8 cellular contexts compared by ENCODE assay signal in the genomic region with DNA sequence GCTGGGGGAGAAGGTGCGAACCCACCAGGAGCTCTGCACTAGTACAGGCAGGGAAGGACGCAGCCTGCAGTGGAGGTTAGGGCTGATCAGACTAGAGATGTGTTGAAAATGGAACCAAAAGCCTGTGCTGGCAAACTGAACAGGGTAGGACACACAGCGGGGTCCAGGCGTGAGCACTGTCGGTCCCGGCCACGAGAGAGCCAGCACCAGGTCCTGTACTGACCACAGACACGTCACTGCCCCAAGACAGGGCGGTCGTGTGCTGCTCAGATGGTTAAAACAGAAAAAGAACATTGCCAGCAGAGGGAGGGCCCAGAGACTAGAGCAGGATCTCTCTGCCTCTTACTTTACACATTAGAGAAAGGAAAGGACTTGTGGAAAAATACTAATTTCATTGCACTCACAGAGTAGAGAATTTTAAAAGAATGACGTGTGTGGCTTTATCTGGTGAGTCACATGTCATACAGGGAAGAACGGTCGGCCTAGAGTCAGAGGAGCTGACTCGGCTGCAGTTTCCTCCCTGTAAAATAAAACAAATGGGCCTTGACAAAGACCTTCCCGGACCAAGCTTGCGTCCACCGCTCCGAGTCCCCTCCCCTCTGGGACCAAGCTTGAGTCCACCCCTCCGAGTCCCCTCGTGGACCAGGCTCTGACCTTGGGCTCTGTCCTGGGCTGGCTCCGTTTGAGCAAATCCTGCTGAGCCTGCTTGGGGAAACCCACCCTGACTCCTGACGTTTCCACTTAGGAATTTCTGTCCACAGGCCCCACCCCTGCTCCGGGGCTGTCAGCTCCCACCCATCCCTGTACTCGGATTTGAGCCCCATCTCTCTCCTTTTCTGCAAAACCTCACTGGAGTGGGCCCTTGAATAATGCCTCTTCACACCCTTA. TPM values are rescaled to one million over a fixed set of nuclear protein-coding genes. Genes with fewer than 3 reads are reported as not detected.
A peak's percentile ranks its signal among the peaks of the same experiment; 100 is the strongest.
DNase-seq lines count a peak whose midpoint lies in the region; ATAC-seq and TF ChIP-seq lines count a peak whose summit lies in the region.

No MANE protein-coding gene starts in this region.

- TF ChIP-seq CTCF in parathyroid adenoma (IDR thresholded peaks at IDR 0.05): peak; percentile 12

- no peaks in the 10 kb centered on the region for H3K9me3 Mint-ChIP-seq in activated CD8-positive, alpha-beta T cell treated with anti-CD3 and anti-CD28 coated beads, Interleukin-2, amount 10 ng/mL, durations not matched to agents 7 days and 5 days (ENCODE audit: insufficient read depth)

- peak overlapping the region; percentile 74 for H3K4me2 ChIP-seq in BLaER1
- peak overlapping the region; percentile 55 for H3K4me2 ChIP-seq in parathyroid adenoma (ENCODE audit: low read length)

- no peaks in the 10 kb centered on the region for H3K79me2 ChIP-seq in parathyroid adenoma

- ATAC-seq in HG03103 (IDR thresholded peaks at IDR 0.05; ENCODE audit: low read depth, unreplicated experiment) (peak; percentile 4), GM18870 (IDR thresholded peaks at IDR 0.05; ENCODE audit: unreplicated experiment) (no peak)
- ATAC-seq in activated CD8-positive, alpha-beta T cell treated with anti-CD3 and anti-CD28 coated beads, Interleukin-2, amount 10 ng/mL, durations not matched to agents 7 days and 5 days: peak; percentile 62

- H2AFZ ChIP-seq in parathyroid adenoma: peak overlapping the region; percentile 81

- H3K27me3 Mint-ChIP-seq in activated CD8-positive, alpha-beta T cell treated with anti-CD3 and anti-CD28 coated beads, Interleukin-2, amount 10 ng/mL, durations not matched to agents 7 days and 5 days (ENCODE audit: low read depth): no peaks in the 10 kb centered on the region

- peaks cover 14% of the 10 kb centered on the region for H3K9me3 ChIP-seq in BLaER1
- H3K9me3 ChIP-seq in parathyroid adenoma (ENCODE audit: control insufficient read depth, low read length): no peaks in the 10 kb centered on the region

- peaks cover 39% of the 10 kb centered on the region for H3K36me3 ChIP-seq in BLaER1
- H3K36me3 ChIP-seq in parathyroid adenoma (ENCODE audit: control insufficient read depth, insufficient read depth, low read length): no peaks in the 10 kb centered on the region

- H3K9ac ChIP-seq in BLaER1 (peak overlapping the region; percentile 76), parathyroid adenoma (no peak overlapping the region)

- POLR2A ChIA-PET in activated CD8-positive, alpha-beta T cell treated with anti-CD3 and anti-CD28 coated beads, Interleukin-2, amount 10 ng/mL, durations not matched to agents 7 days and 5 days (lab: Charles Lee): no interaction called here

- DNase-seq in activated CD8-positive, alpha-beta T cell treated with anti-CD3 and anti-CD28 coated beads, Interleukin-2, amount 10 ng/mL, durations not matched to agents 7 days and 5 days: no peak
- DNase-seq in glomerular visceral epithelial cell (ENCODE audit: extremely low spot score) (peak; percentile 77), NCI-H2107 treated with DMSO at 0.1 percent for 48 hours (lab: John Stamatoyannopoulos, UW; ENCODE audit: unreplicated experiment) (no peak), NCI-H69 (lab: John Stamatoyannopoulos, UW) (no peak)

- H4K20me1 ChIP-seq in BLaER1: no peaks in the 10 kb centered on the region

- H3K4me1 Mint-ChIP-seq in activated CD8-positive, alpha-beta T cell treated with anti-CD3 and anti-CD28 coated beads, Interleukin-2, amount 10 ng/mL, durations not matched to agents 7 days and 5 days (ENCODE audit: low read depth): peaks cover 4% of the 10 kb centered on the region

- peak overlapping the region; percentile 67 for H3K27ac Mint-ChIP-seq in activated CD8-positive, alpha-beta T cell treated with anti-CD3 and anti-CD28 coated beads, Interleukin-2, amount 10 ng/mL, durations not matched to agents 7 days and 5 days

- H3K4me1 ChIP-seq in BLaER1: peaks cover 10% of the 10 kb centered on the region; the same call in 1 of the 2 replicates
- peaks cover 3% of the 10 kb centered on the region for H3K4me1 ChIP-seq in parathyroid adenoma

- H3K4me3 ChIP-seq in BLaER1: peak overlapping the region; percentile 68
- H3K4me3 ChIP-seq in parathyroid adenoma (ENCODE audit: low read depth, low read length): peak overlapping the region; percentile 3

- H3K4me3 Mint-ChIP-seq in activated CD8-positive, alpha-beta T cell treated with anti-CD3 and anti-CD28 coated beads, Interleukin-2, amount 10 ng/mL, durations not matched to agents 7 days and 5 days: peak overlapping the region; percentile 75

- peak overlapping the region; percentile 70 for H3K27ac ChIP-seq in BLaER1
- peak overlapping the region; percentile 45 for H3K27ac ChIP-seq in parathyroid adenoma

- no peaks in the 10 kb centered on the region for H3K27me3 ChIP-seq in BLaER1
- no peaks in the 10 kb centered on the region for H3K27me3 ChIP-seq in parathyroid adenoma (ENCODE audit: control insufficient read depth, insufficient read depth, low read length)

- CTCF ChIA-PET in activated CD8-positive, alpha-beta T cell treated with anti-CD3 and anti-CD28 coated beads, Interleukin-2, amount 10 ng/mL, durations not matched to agents 7 days and 5 days (lab: Charles Lee): interaction anchor here (1.0 to 1.1 kb wide), 2 partner anchors 10 to 16 kb away, joined by 4 read pairs; partner anchors contain the start of gene ADI1

- peaks cover 11% of the 10 kb centered on the region for H3K36me3 Mint-ChIP-seq in activated CD8-positive, alpha-beta T cell treated with anti-CD3 and anti-CD28 coated beads, Interleukin-2, amount 10 ng/mL, durations not matched to agents 7 days and 5 days (ENCODE audit: low read depth)

RNA-seq across cellular contexts. Expression of gene ADI1, which starts 16.7 kb away (rescaled TPM):
- 10 to 100 TPM; 17.5 to 19.8 TPM for total RNA-seq in activated CD8-positive, alpha-beta T cell treated with anti-CD3 and anti-CD28 coated beads, Interleukin-2, amount 10 ng/mL, durations not matched to agents 7 days and 5 days

RNA-seq across cellular contexts. Expression of gene RNASEH1, which starts 22.1 kb away (rescaled TPM):
- 10 to 100 TPM; 27.1 to 28.9 TPM for total RNA-seq in activated CD8-positive, alpha-beta T cell treated with anti-CD3 and anti-CD28 coated beads, Interleukin-2, amount 10 ng/mL, durations not matched to agents 7 days and 5 days

RNA-seq across cellular contexts. Expression of gene RPS7, which starts 39.0 kb away (rescaled TPM):
- 1,000 to 10,000 TPM; 1,229 to 1,232 TPM for total RNA-seq in activated CD8-positive, alpha-beta T cell treated with anti-CD3 and anti-CD28 coated beads, Interleukin-2, amount 10 ng/mL, durations not matched to agents 7 days and 5 days

RNA-seq across cellular contexts. Expression of gene COLEC11, which starts 58.9 kb away (rescaled TPM):
- not detected for total RNA-seq in activated CD8-positive, alpha-beta T cell treated with anti-CD3 and anti-CD28 coated beads, Interleukin-2, amount 10 ng/mL, durations not matched to agents 7 days and 5 days
